Comparison of ENCODE assay signal across 16 cellular contexts in the genomic region with DNA sequence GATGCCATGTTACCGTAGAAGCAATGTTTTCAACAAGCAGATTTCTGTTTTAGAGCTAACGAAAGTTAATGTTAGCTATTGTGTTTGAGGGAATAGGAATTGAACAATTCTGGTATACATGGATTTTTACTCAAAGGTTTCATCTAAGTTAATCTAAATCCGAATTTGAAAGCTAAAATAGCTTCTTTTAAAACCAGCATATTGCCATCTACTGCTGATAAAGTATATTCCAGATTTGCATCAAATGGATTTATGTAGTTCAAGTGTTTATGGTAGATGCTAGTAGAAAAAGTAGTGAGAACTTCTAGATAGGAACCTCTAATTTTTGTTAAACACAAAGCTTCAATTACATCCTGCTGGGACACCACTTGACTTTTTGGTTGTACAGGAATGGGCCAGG.
DNase-seq lines count a peak whose midpoint lies in the region; ATAC-seq and TF ChIP-seq lines count a peak whose summit lies in the region.
"Had no signal": no experiment of that assay in that cellular context is flagged by ENCODE, and none has a peak within 500 bp of the region (broad histone marks: within the 10 kb centered on the region; RNA-seq: fewer than 3 reads in every experiment).

No MANE protein-coding gene starts in this region.

- no peaks in the 10 kb centered on the region for H4K20me1 ChIP-seq in PC-3 (ENCODE audit: low read length)

- H3K4me2 ChIP-seq in PC-3 (ENCODE audit: low read length) = no peak overlapping the region
- H3K4me2 ChIP-seq: PC-9 had no signal

- POLR2A ChIA-PET in A673 (lab: Charles Lee; ENCODE audit: low non-redundant PET) = no interaction called here
- POLR2A ChIA-PET in PC-3 (lab: Charles Lee; ENCODE audit: unreplicated experiment) = no interaction called here
- POLR2A ChIA-PET in RWPE1 (lab: Yijun Ruan, JAX; ENCODE audit: low non-redundant PET) = no interaction called here

- no peaks in the 10 kb centered on the region for H3K9me2 ChIP-seq in PC-3 (replicated peaks; ENCODE audit: low read length)

- intact Hi-C loops in A673 (cut with micrococcal nuclease; ENCODE audit: unreplicated experiment) (loop anchor here (5.0 to 10.0 kb wide), 2 partner anchors 255 to 557 kb away; no protein-coding TSS in a partner anchor), PC-3 (cut with micrococcal nuclease) (loop anchor here (1.0 to 5.0 kb wide), 4 partner anchors 242 to 557 kb away; no protein-coding TSS in a partner anchor)

- H2AFZ ChIP-seq in PC-3 (ENCODE audit: low read length) = no peak overlapping the region
- H2AFZ ChIP-seq: PC-9 had no signal

- BruUV-seq in A673 (replicated peaks; lab: Mats Ljungman, UMichigan) (no TSS peak), PC-3 (replicated peaks; lab: Mats Ljungman, UMichigan) (no TSS peak)

- H3K36me3 ChIP-seq in A673 (ENCODE audit: insufficient read depth, low read length, poor library complexity, severe bottlenecking) = no peaks in the 10 kb centered on the region
- H3K36me3 ChIP-seq in PC-3 (ENCODE audit: low read depth, low read length) = no peaks in the 10 kb centered on the region

- H3F3A ChIP-seq in PC-3 (ENCODE audit: low read length, unreplicated experiment) = no peaks in the 10 kb centered on the region

- H3K9ac ChIP-seq in PC-3 (ENCODE audit: low read length) = no peak overlapping the region

- TF ChIP-seq CTCF in A673 (conservative IDR thresholded peaks at IDR 0.05; ENCODE audit: low read depth, low read length) (peak; percentile 44), PC-3 (conservative IDR thresholded peaks at IDR 0.05; ENCODE audit: low read depth, low read length) (peak; percentile 50), fibroblast of mammary gland (conservative IDR thresholded peaks at IDR 0.05; ENCODE audit: control insufficient read depth, insufficient read depth, low read depth, low read length) (peak; percentile 18), RWPE1 (conservative IDR thresholded peaks at IDR 0.05; ENCODE audit: low read depth) (no peak)

- CTCF ChIA-PET in A673 (lab: Charles Lee) = no interaction called here
- CTCF ChIA-PET in PC-3 (lab: Charles Lee) = interaction anchor here (0.7 kb wide), 1 partner anchor 264 kb away, joined by 5 read pairs; no protein-coding TSS in a partner anchor
- CTCF ChIA-PET in RWPE1 (lab: Yijun Ruan, JAX) = interaction anchor here (0.5 to 0.6 kb wide), 2 partner anchors 282 to 1842 kb away, joined by 3 read pairs; no protein-coding TSS in a partner anchor

- H3K27ac ChIP-seq in A673 (ENCODE audit: low read depth, low read length, poor library complexity, severe bottlenecking) = no peak overlapping the region
- H3K27ac ChIP-seq in PC-3 (ENCODE audit: low read length) = no peak overlapping the region
- no peak overlapping the region for H3K27ac ChIP-seq in RWPE1
- H3K27ac ChIP-seq: PC-9 had no signal

- DNase-seq in A673 (ENCODE audit: low spot score) (peak; percentile 42), Kasumi-1 (lab: John Stamatoyannopoulos, UW) (peak; percentile 18 to 31), PC-3 (peak; percentile 25), fibroblast of mammary gland (ENCODE audit: low read depth) (no peak), RWPE1 (ENCODE audit: low spot score) (no peak), DMS114 treated with DMSO at 0.1 percent for 48 hours (lab: John Stamatoyannopoulos, UW; ENCODE audit: unreplicated experiment) (no peak)
- no peak for DNase-seq in stimulated activated CD4-positive, alpha-beta T cell treated with anti-CD3 and anti-CD28 coated beads, Interleukin-4, amount 100 ng/mL, for 1 hour
- DNase-seq: CD8-positive, alpha-beta T cell; EL; KG1; MM.1S; NCI-H2029; NCI-H524 treated with DMSO at 0.1 percent for 48 hours; PC-9; SHP77 treated with DMSO at 0.1 percent for 48 hours had no signal

- H3K27me3 ChIP-seq in A673 (replicated peaks; ENCODE audit: insufficient read depth, low read depth, low read length, poor library complexity) (no peaks in the 10 kb centered on the region), PC-3 (ENCODE audit: low read length) (no peaks in the 10 kb centered on the region)

- H3K79me2 ChIP-seq in PC-3 (ENCODE audit: low read length) = no peaks in the 10 kb centered on the region

- no peak overlapping the region for H3K4me3 ChIP-seq in A673 (ENCODE audit: low read depth, low read length, poor library complexity, severe bottlenecking)
- no peak overlapping the region for H3K4me3 ChIP-seq in PC-3 (ENCODE audit: low read length)
- no peak overlapping the region for H3K4me3 ChIP-seq in fibroblast of mammary gland (ENCODE audit: control insufficient read depth, low read depth, low read length)
- H3K4me3 ChIP-seq: PC-9 had no signal

- H3K4me1 ChIP-seq in A673 (ENCODE audit: insufficient read depth, low read length, poor library complexity, severe bottlenecking) (peaks cover 27% of the 10 kb centered on the region), PC-3 (ENCODE audit: insufficient read depth, low read length) (peaks cover 15% of the 10 kb centered on the region)

- H3K9me3 ChIP-seq in A673 (ENCODE audit: low read depth, low read length, poor library complexity, severe bottlenecking) (no peaks in the 10 kb centered on the region), PC-3 (ENCODE audit: low read length) (no peaks in the 10 kb centered on the region)

- ATAC-seq in PC-3 (no peak), HG02973 (IDR thresholded peaks at IDR 0.05; ENCODE audit: unreplicated experiment) (no peak)
- ATAC-seq: CD8-positive, alpha-beta T cell had no signal

Comparison
In these comparisons a context has a peak if more than half of its experiments do, and no peak if none do; other contexts are left out.
1. DNase-seq: peak in A673 (single experiment), Kasumi-1 (2 of 2) and PC-3 (single experiment); none in fibroblast of mammary gland (single experiment), stimulated activated CD4-positive, alpha-beta T cell treated with anti-CD3 and anti-CD28 coated beads, Interleukin-4, amount 100 ng/mL, for 1 hour (single experiment), RWPE1 (single experiment) and DMS114 treated with DMSO at 0.1 percent for 48 hours (single experiment).